Comparison of ENCODE assay signal across 1 cellular context in genomic region chr20:43746344-43747137, GRCh38.
TF ChIP-seq lines count a peak whose summit lies in the region.

No MANE protein-coding gene starts in this region.

TF ChIP-seq in HepG2, 621 proteins besides CTCF, POLR2A, EP300 and RAD21 (continued from another document):
- TF ChIP-seq ZBTB44 (CRISPR knock-in tag; IDR thresholded peaks at IDR 0.05) = no peak
- TF ChIP-seq ZNF737 (CRISPR knock-in tag; IDR thresholded peaks at IDR 0.05; ENCODE audit: borderline replicate concordance) = no peak
- TF ChIP-seq PREB (CRISPR knock-in tag; IDR thresholded peaks at IDR 0.05) = no peak
